Comparison of ENCODE assay signal across 8 cellular contexts in genomic region chr17:31936615-31937609, GRCh38. TPM values are rescaled to one million over a fixed set of nuclear protein-coding genes. Genes with fewer than 3 reads are reported as not detected.
DNase-seq lines count a peak whose midpoint lies in the region; ATAC-seq, FAIRE-seq and TF ChIP-seq lines count a peak whose summit lies in the region.
"Not testable (repeated sequence)": the region's sequence is repeated elsewhere in the genome, so short reads cannot be mapped to it uniquely, and the experiment has no call there.

Gene SUZ12, plus strand, starts transcription at chr17:31937007. Its CDS starts 240 bp downstream, at chr17:31937247.

- H2AFZ ChIP-seq in OCI-LY7 (ENCODE audit: low read length) (peak within 1 kb of the TSS; percentile 76; the same call in 1 of the 2 replicates), endothelial cell of umbilical vein (ENCODE audit: low read depth, low read length) (peak within 1 kb of the TSS; percentile 97)

- POLR2A ChIA-PET in OCI-LY7 (lab: Charles Lee) = interaction anchor here (0.6 kb wide), 2 partner anchors 414 to 689 kb away, joined by 3 to 6 read pairs; no protein-coding TSS in a partner anchor
- POLR2A ChIA-PET in endothelial cell of umbilical vein (lab: Charles Lee) = not testable (repeated sequence)

- BruUV-seq in OCI-LY7 (replicated peaks; lab: Mats Ljungman, UMichigan); endothelial cell of umbilical vein (replicated peaks; lab: Mats Ljungman, UMichigan): not testable (repeated sequence)

- peak; percentile 99 for FAIRE-seq in endothelial cell of umbilical vein (lab: Jason Lieb, UNC)

- not testable (repeated sequence) for H3K9me3 Mint-ChIP-seq in IgD-negative memory B cell

- H3K4me2 ChIP-seq in OCI-LY7 (ENCODE audit: low read length) (peak within 1 kb of the TSS; percentile 97), endothelial cell of umbilical vein (ENCODE audit: insufficient read depth, low read length) (peak within 1 kb of the TSS; percentile 97)

- H3K27me3 Mint-ChIP-seq in IgD-negative memory B cell = not testable (repeated sequence)

- dilution Hi-C loops in endothelial cell of umbilical vein (cut with MboI; ENCODE audit: extremely low pct_ligation_motif_present, low sequenced_read_pairs) = not testable (repeated sequence)

- peaks cover 14% of the 10 kb centered on the region for H3K4me1 ChIP-seq in OCI-LY7 (ENCODE audit: insufficient read depth, low read length, poor library complexity, severe bottlenecking)
- H3K4me1 ChIP-seq in endothelial cell of umbilical vein (ENCODE audit: control insufficient read depth, extremely low read depth, insufficient read depth, low read length) = not testable (repeated sequence)

- DNase-seq in DMS 273 (lab: John Stamatoyannopoulos, UW; ENCODE audit: unreplicated experiment) = peak; percentile 95
- DNase-seq in OCI-LY7 (ENCODE audit: low spot score) = peak; percentile 81
- DNase-seq in activated CD8-positive, alpha-beta memory T cell treated with anti-CD3 and anti-CD28 coated beads, Interleukin-2, amount 50 U/mL, for 4 hours = peak; percentile 83
- peak; percentile 90 for DNase-seq in endothelial cell of umbilical vein (ENCODE audit: low read depth, low spot score)
- DNase-seq in middle frontal gyrus (ENCODE audit: extremely low spot score, low spot score) = peak; percentile 66
- peak; percentile 68 to 75 for DNase-seq in stimulated activated CD8-positive, alpha-beta memory T cell treated with anti-CD3 and anti-CD28 coated beads, Interleukin-15, amount 100 ng/mL, for 4 hours (ENCODE audit: low read depth in 2 of 2)

- not testable (repeated sequence) for H3K9me2 ChIP-seq in OCI-LY7 (ENCODE audit: insufficient read depth, low read length)

- CTCF ChIA-PET in OCI-LY7 (lab: Charles Lee; ENCODE audit: unreplicated experiment) = not testable (repeated sequence)
- CTCF ChIA-PET in endothelial cell of umbilical vein (lab: Charles Lee) = interaction anchor here (1.1 to 1.3 kb wide), 2 partner anchors 9 to 24 kb away, joined by 3 to 4 read pairs; no protein-coding TSS in a partner anchor

- H4K20me1 ChIP-seq in OCI-LY7 (ENCODE audit: insufficient read depth, low read length) = peaks cover 18% of the 10 kb centered on the region
- H4K20me1 ChIP-seq in endothelial cell of umbilical vein (replicated peaks; ENCODE audit: control insufficient read depth, extremely low read depth, insufficient read depth, low read length) = not testable (repeated sequence)

- TF ChIP-seq POLR2A in endothelial cell of umbilical vein (IDR thresholded peaks at IDR 0.05; ENCODE audit: low read depth, low read length) = peak; percentile 76

- not testable (repeated sequence) for H3K27me3 ChIP-seq in endothelial cell of umbilical vein (ENCODE audit: control insufficient read depth in 2 of 2, insufficient read depth in 2 of 2, low read length in 2 of 2)

- not testable (repeated sequence) for TF ChIP-seq CTCF in OCI-LY7 (conservative IDR thresholded peaks at IDR 0.05; ENCODE audit: low read length); endothelial cell of umbilical vein (IDR thresholded peaks at IDR 0.05; ENCODE audit: extremely low read depth in 1 of 2, insufficient read depth in 1 of 2, low read depth in 1 of 2, low read length in 2 of 2)

- H3K79me2 ChIP-seq in OCI-LY7 (ENCODE audit: insufficient read depth, low read depth, low read length) (peaks cover 46% of the 10 kb centered on the region), endothelial cell of umbilical vein (ENCODE audit: control insufficient read depth, insufficient read depth, low read length) (peaks cover 39% of the 10 kb centered on the region)

- not testable (repeated sequence) for H3K9me1 ChIP-seq in endothelial cell of umbilical vein (replicated peaks; ENCODE audit: control insufficient read depth, extremely low read depth, insufficient read depth, low read length)

- H3K27ac ChIP-seq in OCI-LY7 (ENCODE audit: low read depth, low read length, poor library complexity, severe bottlenecking) (peak within 1 kb of the TSS; percentile 67), endothelial cell of umbilical vein (ENCODE audit: insufficient read depth, low read depth, low read length) (peak within 1 kb of the TSS; percentile 75)

- intact Hi-C loops in OCI-LY7 (cut with micrococcal nuclease; ENCODE audit: unreplicated experiment); endothelial cell of umbilical vein (cut with micrococcal nuclease): not testable (repeated sequence)

- H3K4me3 ChIP-seq in OCI-LY7 (ENCODE audit: low read depth, low read length, poor library complexity, severe bottlenecking) (peak within 1 kb of the TSS; percentile 91), endothelial cell of umbilical vein (replicated peaks in 1 of 3; ENCODE audit: insufficient read depth in 1 of 3, low read depth in 1 of 3, low read length in 3 of 3) (peak within 1 kb of the TSS; percentile 69 to 96 (median 78))

- not testable (repeated sequence) for H3K36me3 Mint-ChIP-seq in IgD-negative memory B cell

- peak within 1 kb of the TSS; percentile 80 to 94 (median 92) for H3K27ac Mint-ChIP-seq in IgD-negative memory B cell

- peak; percentile 91 for ATAC-seq in GM21528 (IDR thresholded peaks at IDR 0.05; ENCODE audit: low FRiP score, unreplicated experiment)

- peak within 1 kb of the TSS; percentile 85 to 97 (median 93) for H3K4me3 Mint-ChIP-seq in IgD-negative memory B cell

- H3K4me1 Mint-ChIP-seq in IgD-negative memory B cell = peaks cover 9 to 16% (median 11%) of the 10 kb centered on the region in 3 donors

- peaks cover 33% of the 10 kb centered on the region for H3K36me3 ChIP-seq in OCI-LY7 (ENCODE audit: insufficient read depth, low read length)
- not testable (repeated sequence) for H3K36me3 ChIP-seq in endothelial cell of umbilical vein (ENCODE audit: control insufficient read depth in 2 of 2, extremely low read depth in 1 of 2, insufficient read depth in 2 of 2, low read length in 2 of 2)

- H3K9ac ChIP-seq in endothelial cell of umbilical vein (replicated peaks; ENCODE audit: extremely low read depth, insufficient read depth, low read length) = peak within 1 kb of the TSS; percentile 69

- not testable (repeated sequence) for H3K9me3 ChIP-seq in OCI-LY7 (ENCODE audit: low read length); endothelial cell of umbilical vein (replicated peaks; ENCODE audit: control insufficient read depth, insufficient read depth, low read length)

TF ChIP-seq in endothelial cell of umbilical vein, 7 proteins besides CTCF, POLR2A, EP300 and RAD21:
- TF ChIP-seq POLR2AphosphoS5 (IDR thresholded peaks at IDR 0.05; ENCODE audit: insufficient read depth, low read depth, low read length) = peak; percentile 57

RNA-seq across cellular contexts. Expression of gene SUZ12, which starts in this region (rescaled TPM):
- 25.0 TPM for polyA plus RNA-seq in IgD-negative memory B cell
- 27.8 and 29.8 TPM in 2 replicates for total RNA-seq in OCI-LY7 (2014; rRNA removed; shearing (Covaris generic))
- total RNA-seq in OCI-LY7 (2022) = 68.2 and 76.1 TPM in 2 replicates
- 30.8 and 30.9 TPM in 2 replicates for total RNA-seq in endothelial cell of umbilical vein
- polyA plus RNA-seq in endothelial cell of umbilical vein = 5.7 and 7.8 TPM in 2 replicates
- polyA plus RNA-seq in endothelial cell of umbilical vein (2011; cell fraction: cytosol; rRNA removed) = 10.9 and 11.4 TPM in 2 replicates
- polyA plus RNA-seq in endothelial cell of umbilical vein (2011; cell fraction: nucleus; rRNA removed) = 19.3 and 27.1 TPM in 2 replicates
- polyA plus RNA-seq in endothelial cell of umbilical vein (2012) = 17.1 and 24.9 TPM in 2 replicates
- polyA minus RNA-seq in endothelial cell of umbilical vein = 8.2 and 9.0 TPM in 2 replicates
- 29.9 TPM for polyA minus RNA-seq in endothelial cell of umbilical vein (2011; cell fraction: cytosol; rRNA and poly(A)+ RNA removed)
- 10.8 and 15.6 TPM in 2 replicates for polyA minus RNA-seq in endothelial cell of umbilical vein (2011; cell fraction: nucleus; rRNA and poly(A)+ RNA removed)

Comparison
In these comparisons a context has a peak if more than half of its experiments do, and no peak if none do; other contexts are left out.
1. Peak in every context shown above with its lines: DNase-seq, ATAC-seq, H3K4me3 ChIP-seq and H3K27ac ChIP-seq.